31 cellular contexts compared by ENCODE assay signal in genomic region chr17:9279911-9280310, GRCh38.
"Had no signal": no experiment of that assay in that cellular context is flagged by ENCODE, and none has a peak within 500 bp of the region (broad histone marks: within the 10 kb centered on the region; RNA-seq: fewer than 3 reads in every experiment).

No MANE protein-coding gene starts in this region.

- H3K4me1 ChIP-seq: foreskin keratinocyte, neural progenitor cell, prostate gland, right atrium auricular region, tibial artery had no signal

- ATAC-seq: foreskin keratinocyte; gastroesophageal sphincter; heart right ventricle; left cardiac atrium; left ventricle myocardium superior; mucosa of descending colon; natural killer cell treated with Interleukin-12 subunit alpha and Interleukin-12 subunit beta and Interleukin-15 and Interleukin-18, amount 100 ng/mL, for 72 hours; sciatic nerve; stimulated activated naive CD8-positive, alpha-beta T cell treated with anti-CD3 and anti-CD28 coated beads, Interleukin-15, amount 100 ng/mL, for 72 hours had no signal

- H3K9me3 ChIP-seq: esophagus muscularis mucosa, gastroesophageal sphincter, heart right ventricle, mucosa of descending colon, prostate gland, right atrium auricular region, tibial artery had no signal

- H3K4me2 ChIP-seq: neural progenitor cell, smooth muscle cell had no signal

- H3K36me3 ChIP-seq: esophagus muscularis mucosa, gastroesophageal sphincter, heart right ventricle, neural progenitor cell, prostate gland, right atrium auricular region, tibial artery had no signal

- FAIRE-seq: endothelial cell of umbilical vein, islet of Langerhans had no signal

- H3K9ac ChIP-seq: neural progenitor cell had no signal

- H3K27ac ChIP-seq: dorsolateral prefrontal cortex, esophagus muscularis mucosa, foreskin keratinocyte, gastroesophageal sphincter, heart right ventricle, neural progenitor cell, prostate gland, right atrium auricular region, tibial artery had no signal

- DNase-seq: cerebellar nuclear complex; cortex of kidney; dorsolateral prefrontal cortex; effector CD8-positive, alpha-beta T cell; foreskin keratinocyte; glutamatergic neuron; heart right ventricle; hippocampal formation; left cardiac atrium; left ventricle myocardium superior; mucosa of descending colon; naive B cell; nucleus accumbens; stimulated activated CD4-positive, alpha-beta T cell treated with anti-CD3 and anti-CD28 coated beads, Interleukin-12 subunit alpha, Interleukin-12 subunit beta, amount 100 ng/mL, for 4 hours; stimulated activated CD4-positive, alpha-beta T cell treated with anti-CD3 and anti-CD28 coated beads, Interleukin-1b, Interleukin-23, amount 100 ng/mL, for 48 hours; stimulated activated CD4-positive, alpha-beta T cell treated with anti-CD3 and anti-CD28 coated beads, Interleukin-4, amount 100 ng/mL, for 1 hour; stimulated activated CD8-positive, alpha-beta memory T cell treated with anti-CD3 and anti-CD28 coated beads, Interleukin-4, amount 100 ng/mL, for 48 hours; stimulated activated naive CD4-positive, alpha-beta T cell; stimulated activated naive CD8-positive, alpha-beta T cell treated with anti-CD3 and anti-CD28 coated beads, Interleukin-15, amount 100 ng/mL, for 72 hours; tibial artery had no signal

- H3K4me3 ChIP-seq: dorsolateral prefrontal cortex, esophagus muscularis mucosa, gastroesophageal sphincter, heart right ventricle, lung, mucosa of descending colon, neural progenitor cell, prostate gland, right atrium auricular region, smooth muscle cell, tibial artery had no signal

- H2AFZ ChIP-seq: neural progenitor cell had no signal

- H3K27me3 ChIP-seq: dorsolateral prefrontal cortex, esophagus muscularis mucosa, foreskin keratinocyte, gastroesophageal sphincter, heart right ventricle, neural progenitor cell, right atrium auricular region, tibial artery had no signal
